Comparison of ENCODE assay signal across 37 cellular contexts in the genomic region with DNA sequence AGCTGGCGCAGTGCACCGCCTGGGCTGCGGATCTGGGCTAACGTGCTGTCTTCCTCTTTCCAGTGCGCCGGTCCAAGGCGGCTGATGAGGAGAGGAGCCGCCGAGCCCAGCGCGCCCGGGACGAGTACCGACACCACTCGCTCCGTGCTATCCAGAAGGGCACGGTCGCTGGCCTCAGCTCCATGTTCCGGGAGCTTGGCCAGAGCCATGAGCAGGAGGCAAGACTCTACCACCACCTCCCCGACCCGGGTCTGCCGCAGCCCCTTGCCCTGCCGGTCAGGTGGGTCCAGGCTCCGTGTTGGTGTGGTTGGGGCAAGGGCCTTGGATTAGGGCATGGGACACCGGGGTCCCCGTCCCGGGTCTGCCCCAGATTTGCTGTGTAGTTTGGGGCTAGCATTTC.
"Had no signal": no experiment of that assay in that cellular context is flagged by ENCODE, and none has a peak within 500 bp of the region (broad histone marks: within the 10 kb centered on the region; RNA-seq: fewer than 3 reads in every experiment).

No MANE protein-coding gene starts in this region.

- H3K27ac Mint-ChIP-seq: activated B cell treated with CpG ODN at 0.5 μM for 24 hours; activated CD4-positive, alpha-beta memory T cell treated with anti-CD3 and anti-CD28 coated beads for 36 hours; activated CD4-positive, alpha-beta T cell treated with anti-CD3 and anti-CD28 coated beads, Interleukin-2, amount 10 ng/mL, durations not matched to agents 24 days and 14 days; activated CD8-positive, alpha-beta T cell treated with anti-CD3 and anti-CD28 coated beads for 36 hours; activated naive CD4-positive, alpha-beta T cell treated with anti-CD3 and anti-CD28 coated beads for 36 hours; activated naive CD4-positive, alpha-beta T cell treated with anti-CD3 and anti-CD28 coated beads, Interleukin-2, amount 50 U/mL, for 72 hours; activated naive CD8-positive, alpha-beta T cell treated with anti-CD3 and anti-CD28 coated beads for 36 hours; activated T-cell treated with anti-CD3 and anti-CD28 coated beads, Interleukin-2, amount 50 U/mL, for 72 hours; activated T-helper 1 cell treated with anti-CD3 and anti-CD28 coated beads, Interleukin-12 subunit alpha, Interleukin-12 subunit beta, Interleukin-2, Interleukin-4 antibody, amounts not matched to agents 30 ng/mL and 10 ng/mL and 1 ng/mL, durations not matched to agents 14 hours and 24 hours and 36 hours; activated T-helper 17 cell treated with anti-CD3 and anti-CD28 coated beads, Interleukin-2, amount 50 U/mL, for 72 hours; brain; T-helper 1 cell treated with Interleukin-12 subunit alpha and Interleukin-12 subunit beta and Interleukin-4 antibody, amounts not matched to agents 30 μg/mL and 1 μg/mL, for 36 hours; T-helper 2 cell treated with Interferon-gamma antibody and Interleukin-4, amounts not matched to agents 5 μg/mL and 100 μg/mL, for 36 hours had no signal

- DNase-seq: activated B cell treated with CpG ODN at 0.5 μM for 24 hours; activated CD4-positive, alpha-beta memory T cell treated with anti-CD3 and anti-CD28 coated beads for 36 hours; activated CD4-positive, alpha-beta T cell treated with anti-CD3 and anti-CD28 coated beads for 4 hours; activated CD4-positive, alpha-beta T cell treated with anti-CD3 and anti-CD28 coated beads, Interleukin-2, amount 10 ng/mL, durations not matched to agents 24 days and 14 days; activated CD4-positive, alpha-beta T cell treated with anti-CD3 and anti-CD28 coated beads, Interleukin-2, amount 50 U/mL, for 1 hour; activated CD4-positive, alpha-beta T cell treated with anti-CD3 and anti-CD28 coated beads, Interleukin-2, amount 50 U/mL, for 4 hours; activated CD4-positive, CD25-positive, alpha-beta regulatory T cell treated with anti-CD3 and anti-CD28 coated beads, Interleukin-2, amount 50 U/mL, for 72 hours; activated CD8-positive, alpha-beta memory T cell treated with anti-CD3 and anti-CD28 coated beads, Interleukin-2, amount 50 U/mL, for 4 hours; activated CD8-positive, alpha-beta T cell treated with anti-CD3 and anti-CD28 coated beads for 36 hours; activated effector memory CD4-positive, alpha-beta T cell treated with anti-CD3 and anti-CD28 coated beads, Interleukin-2, amount 50 U/mL, for 16 hours; activated gamma-delta T cell treated with Interleukin-2 at 50 U/mL for 16 hours; activated naive CD4-positive, alpha-beta T cell; activated naive CD4-positive, alpha-beta T cell treated with anti-CD3 and anti-CD28 coated beads for 36 hours; activated naive CD4-positive, alpha-beta T cell treated with anti-CD3 and anti-CD28 coated beads, Interleukin-2, amount 50 U/mL, for 16 hours; activated naive CD8-positive, alpha-beta T cell treated with anti-CD3 and anti-CD28 coated beads for 36 hours; activated T-cell treated with anti-CD3 and anti-CD28 coated beads for 4 hours; activated T-cell treated with anti-CD3 and anti-CD28 coated beads, Interleukin-2, amount 50 U/mL, for 1 hour; activated T-cell treated with anti-CD3 and anti-CD28 coated beads, Interleukin-2, amount 50 U/mL, for 4 hours; activated T-cell treated with anti-CD3 and anti-CD28 coated beads, Interleukin-2, amount 50 U/mL, for 72 hours; adrenal gland; amniotic stem cell; anterior cingulate cortex; caudate nucleus; SW 1271; T-helper 1 cell; T-helper 2 cell; T-helper 9 cell had no signal

- H3K9me3 ChIP-seq: adrenal gland, ascending aorta had no signal

- H3K4me1 Mint-ChIP-seq: activated CD4-positive, alpha-beta T cell treated with anti-CD3 and anti-CD28 coated beads, Interleukin-2, amount 10 ng/mL, durations not matched to agents 24 days and 14 days; activated T-helper 17 cell treated with anti-CD3 and anti-CD28 coated beads, Interleukin-2, amount 50 U/mL, for 72 hours; central memory CD8-positive, alpha-beta T cell had no signal

- H3K4me3 ChIP-seq: adrenal gland, ascending aorta, cardiac muscle cell had no signal

- H3K27me3 ChIP-seq: adrenal gland, ascending aorta, cardiac muscle cell had no signal

- H3K27ac ChIP-seq: adrenal gland, ascending aorta, cardiac muscle cell, VCaP had no signal

- H3K4me3 Mint-ChIP-seq: activated B cell treated with CpG ODN at 0.5 μM for 24 hours; activated CD4-positive, alpha-beta memory T cell treated with anti-CD3 and anti-CD28 coated beads for 36 hours; activated CD4-positive, alpha-beta T cell treated with anti-CD3 and anti-CD28 coated beads, Interleukin-2, amount 10 ng/mL, durations not matched to agents 24 days and 14 days; activated CD8-positive, alpha-beta T cell treated with anti-CD3 and anti-CD28 coated beads for 36 hours; activated naive CD4-positive, alpha-beta T cell treated with anti-CD3 and anti-CD28 coated beads for 36 hours; activated naive CD8-positive, alpha-beta T cell treated with anti-CD3 and anti-CD28 coated beads for 36 hours; activated T-cell treated with anti-CD3 and anti-CD28 coated beads, Interleukin-2, amount 50 U/mL, for 4 hours; activated T-cell treated with anti-CD3 and anti-CD28 coated beads, Interleukin-2, amount 50 U/mL, for 72 hours; activated T-helper 1 cell treated with anti-CD3 and anti-CD28 coated beads, Interleukin-12 subunit alpha, Interleukin-12 subunit beta, Interleukin-2, Interleukin-4 antibody, amounts not matched to agents 30 ng/mL and 10 ng/mL and 1 ng/mL, durations not matched to agents 14 hours and 24 hours and 36 hours; activated T-helper 17 cell treated with anti-CD3 and anti-CD28 coated beads, Interleukin-2, amount 50 U/mL, for 72 hours; brain; central memory CD8-positive, alpha-beta T cell; T-helper 1 cell treated with Interleukin-12 subunit alpha and Interleukin-12 subunit beta and Interleukin-4 antibody, amounts not matched to agents 30 μg/mL and 1 μg/mL, for 36 hours; T-helper 2 cell treated with Interferon-gamma antibody and Interleukin-4, amounts not matched to agents 5 μg/mL and 100 μg/mL, for 36 hours had no signal

- H3K9me3 Mint-ChIP-seq: activated B cell treated with CpG ODN at 0.5 μM for 24 hours; activated CD4-positive, alpha-beta memory T cell treated with anti-CD3 and anti-CD28 coated beads for 36 hours; activated CD4-positive, alpha-beta T cell treated with anti-CD3 and anti-CD28 coated beads, Interleukin-2, amount 10 ng/mL, durations not matched to agents 24 days and 14 days; activated CD8-positive, alpha-beta T cell treated with anti-CD3 and anti-CD28 coated beads for 36 hours; activated naive CD4-positive, alpha-beta T cell treated with anti-CD3 and anti-CD28 coated beads for 36 hours; activated naive CD4-positive, alpha-beta T cell treated with anti-CD3 and anti-CD28 coated beads, Interleukin-2, amount 50 U/mL, for 72 hours; activated naive CD8-positive, alpha-beta T cell treated with anti-CD3 and anti-CD28 coated beads for 36 hours; activated T-cell treated with anti-CD3 and anti-CD28 coated beads, Interleukin-2, amount 50 U/mL, for 4 hours; activated T-cell treated with anti-CD3 and anti-CD28 coated beads, Interleukin-2, amount 50 U/mL, for 72 hours; activated T-helper 1 cell treated with anti-CD3 and anti-CD28 coated beads, Interleukin-12 subunit alpha, Interleukin-12 subunit beta, Interleukin-2, Interleukin-4 antibody, amounts not matched to agents 30 ng/mL and 10 ng/mL and 1 ng/mL, durations not matched to agents 14 hours and 24 hours and 36 hours; activated T-helper 17 cell treated with anti-CD3 and anti-CD28 coated beads, Interleukin-2, amount 50 U/mL, for 72 hours; brain; central memory CD8-positive, alpha-beta T cell; T-helper 1 cell treated with Interleukin-12 subunit alpha and Interleukin-12 subunit beta and Interleukin-4 antibody, amounts not matched to agents 30 μg/mL and 1 μg/mL, for 36 hours; T-helper 2 cell treated with Interferon-gamma antibody and Interleukin-4, amounts not matched to agents 5 μg/mL and 100 μg/mL, for 36 hours had no signal

- H3K36me3 ChIP-seq: adrenal gland, ascending aorta, cardiac muscle cell had no signal

- H3K36me3 Mint-ChIP-seq: activated CD4-positive, alpha-beta memory T cell treated with anti-CD3 and anti-CD28 coated beads for 36 hours; activated naive CD4-positive, alpha-beta T cell treated with anti-CD3 and anti-CD28 coated beads, Interleukin-2, amount 50 U/mL, for 72 hours; activated naive CD8-positive, alpha-beta T cell treated with anti-CD3 and anti-CD28 coated beads for 36 hours; brain had no signal

- H3K4me1 ChIP-seq: adrenal gland, ascending aorta had no signal

- ATAC-seq: activated CD8-positive, alpha-beta T cell treated with anti-CD3 and anti-CD28 coated beads for 36 hours; activated naive CD4-positive, alpha-beta T cell treated with anti-CD3 and anti-CD28 coated beads, Interleukin-2, amount 50 U/mL, for 72 hours; activated T-cell treated with anti-CD3 and anti-CD28 coated beads, Interleukin-2, amount 50 U/mL, for 4 hours; activated T-cell treated with anti-CD3 and anti-CD28 coated beads, Interleukin-2, amount 50 U/mL, for 72 hours; activated T-helper 17 cell treated with anti-CD3 and anti-CD28 coated beads, Interleukin-2, amount 50 U/mL, for 72 hours had no signal

- H3K27me3 Mint-ChIP-seq: activated B cell treated with CpG ODN at 0.5 μM for 24 hours; activated CD4-positive, alpha-beta memory T cell treated with anti-CD3 and anti-CD28 coated beads for 36 hours; activated CD4-positive, alpha-beta T cell treated with anti-CD3 and anti-CD28 coated beads, Interleukin-2, amount 10 ng/mL, durations not matched to agents 24 days and 14 days; activated CD8-positive, alpha-beta T cell treated with anti-CD3 and anti-CD28 coated beads for 36 hours; activated naive CD8-positive, alpha-beta T cell treated with anti-CD3 and anti-CD28 coated beads for 36 hours; activated T-helper 17 cell treated with anti-CD3 and anti-CD28 coated beads, Interleukin-2, amount 50 U/mL, for 72 hours; brain; central memory CD8-positive, alpha-beta T cell had no signal
